1 cellular context compared by ENCODE assay signal in genomic region chr11:14315130-14315529, GRCh38.
TF ChIP-seq lines count a peak whose summit lies in the region.

No MANE protein-coding gene starts in this region.

TF ChIP-seq in GM12878, 131 proteins besides CTCF, POLR2A, EP300 and RAD21 (continued from another document):
- TF ChIP-seq TCF12 (IDR thresholded peaks at IDR 0.05; ENCODE audit: low read depth, low read length) (no peak), CREB1 (IDR thresholded peaks at IDR 0.05; ENCODE audit: low read depth) (peak; percentile 38; the same call in 1 of the 2 replicates), CHD4 (IDR thresholded peaks at IDR 0.05) (no peak), HDAC6 (IDR thresholded peaks at IDR 0.05; ENCODE audit: unreplicated experiment) (no peak), ZBTB33 (IDR thresholded peaks at IDR 0.05) (no peak), RUNX3 (IDR thresholded peaks at IDR 0.05; ENCODE audit: low read length) (peak; percentile 88), EZH2 (IDR thresholded peaks at IDR 0.05; ENCODE audit: borderline replicate concordance, control insufficient read depth, low read depth, low read length) (no peak), CEBPZ (IDR thresholded peaks at IDR 0.05; ENCODE audit: low read depth, low read length) (no peak), ATF7 (IDR thresholded peaks at IDR 0.05; ENCODE audit: low read depth) (peak; percentile 71), CREM (IDR thresholded peaks at IDR 0.05; ENCODE audit: low read depth) (peak; percentile 44; the same call in 1 of the 2 replicates), NR2F1 (conservative IDR thresholded peaks at IDR 0.05) (peak; percentile 84), GABPA (IDR thresholded peaks at IDR 0.05; ENCODE audit: low read depth) (no peak), MTA2 (IDR thresholded peaks at IDR 0.05; ENCODE audit: low read depth) (peak; percentile 48; the same call in 1 of the 2 replicates), ATF3 (IDR thresholded peaks at IDR 0.05; ENCODE audit: borderline replicate concordance, extremely low read depth, low read depth, low read length) (no peak), IKZF2 (IDR thresholded peaks at IDR 0.05) (peak in 1 of 2 experiments; percentile 12; a peak in 1 of 4 replicates), PKNOX1 (IDR thresholded peaks at IDR 0.05) (peak; percentile 83), BMI1 (IDR thresholded peaks at IDR 0.05; ENCODE audit: borderline replicate concordance) (no peak), E4F1 (IDR thresholded peaks at IDR 0.05; ENCODE audit: borderline replicate concordance, partially characterized antibody) (no peak), PBX3 (IDR thresholded peaks at IDR 0.05; ENCODE audit: insufficient replicate concordance, low read depth, low read length) (peak; percentile 50), ZSCAN29 (IDR thresholded peaks at IDR 0.05) (no peak), FOXK2 (IDR thresholded peaks at IDR 0.05) (no peak), ESRRA (IDR thresholded peaks at IDR 0.05; ENCODE audit: low read length) (no peak)
